Comparison of ENCODE assay signal across 20 cellular contexts in genomic region chr15:45535486-45536042, GRCh38. TPM values are rescaled to one million over a fixed set of nuclear protein-coding genes. Genes with fewer than 3 reads are reported as not detected.
DNase-seq lines count a peak whose midpoint lies in the region; ATAC-seq and TF ChIP-seq lines count a peak whose summit lies in the region.
"Had no signal": no experiment of that assay in that cellular context is flagged by ENCODE, and none has a peak within 500 bp of the region (broad histone marks: within the 10 kb centered on the region; RNA-seq: fewer than 3 reads in every experiment).

No MANE protein-coding gene starts in this region.

- peaks cover 17% of the 10 kb centered on the region for H3K4me1 Mint-ChIP-seq in Calu3 (ENCODE audit: low read depth, unreplicated experiment)
- peaks cover 34% of the 10 kb centered on the region for H3K4me1 Mint-ChIP-seq in endodermal cell
- H3K4me1 Mint-ChIP-seq in neural progenitor cell: peaks cover 11% of the 10 kb centered on the region

- H3K36me3 ChIP-seq in endodermal cell (ENCODE audit: control insufficient read depth, insufficient read depth, low read length) (no peaks in the 10 kb centered on the region), mucosa of descending colon (ENCODE audit: low read depth) (no peaks in the 10 kb centered on the region), neural progenitor cell (no peaks in the 10 kb centered on the region)
- H3K36me3 ChIP-seq: BE2C had no signal

- 90 to 100% methylated on average over 1 to 2 of the region's 2 CpGs for WGBS in endodermal cell (ENCODE audit: insufficient coverage in 1 of 2, insufficient read length in 1 of 2), 2 experiments

- H3K36me3 Mint-ChIP-seq in Calu3 (ENCODE audit: insufficient read depth, unreplicated experiment) (no peaks in the 10 kb centered on the region), endodermal cell (ENCODE audit: low read depth) (no peaks in the 10 kb centered on the region), neural progenitor cell (no peaks in the 10 kb centered on the region)
- H3K36me3 Mint-ChIP-seq: CD4-positive, CD25-positive, alpha-beta regulatory T cell had no signal

- H3K4me1 ChIP-seq in endodermal cell (ENCODE audit: control insufficient read depth, insufficient read depth, low read length): peaks cover 11% of the 10 kb centered on the region
- H3K4me1 ChIP-seq in mucosa of descending colon (ENCODE audit: low read depth): no peaks in the 10 kb centered on the region
- peaks cover 11% of the 10 kb centered on the region for H3K4me1 ChIP-seq in neural progenitor cell
- H3K4me1 ChIP-seq: BE2C had no signal

- no peaks in the 10 kb centered on the region for H3K79me2 ChIP-seq in neural progenitor cell (ENCODE audit: low read depth)

- no peaks in the 10 kb centered on the region for H4K20me1 ChIP-seq in neural progenitor cell (ENCODE audit: low read depth)

- H3K4me2 ChIP-seq in neural progenitor cell: no peak overlapping the region

- TF ChIP-seq CTCF in Calu3 (IDR thresholded peaks at IDR 0.05; ENCODE audit: unreplicated experiment) (no peak), endodermal cell (conservative IDR thresholded peaks at IDR 0.05) (no peak), mucosa of descending colon (IDR thresholded peaks at IDR 0.05) (no peak), neural progenitor cell (IDR thresholded peaks at IDR 0.05) (no peak)

- intact Hi-C loops in Calu3 (cut with micrococcal nuclease; ENCODE audit: unreplicated experiment) (loop anchor here (5.0 kb wide), 1 partner anchor 52 kb away; the partner anchor contains the start of gene BLOC1S6), mucosa of descending colon (cut with DNase I, micrococcal nuclease) (no loop called here)

- H3K9me3 ChIP-seq in endodermal cell (ENCODE audit: control insufficient read depth, low read length) (no peaks in the 10 kb centered on the region), mucosa of descending colon (no peaks in the 10 kb centered on the region), neural progenitor cell (ENCODE audit: low read depth) (no peaks in the 10 kb centered on the region)
- H3K9me3 ChIP-seq: BE2C had no signal

- H2AFZ ChIP-seq in neural progenitor cell (replicated peaks): no peak overlapping the region

- BruUV-seq in Calu3 (replicated peaks; lab: Mats Ljungman, UMichigan): no TSS peak

- no peak overlapping the region for H3K27ac Mint-ChIP-seq in Calu3 (ENCODE audit: unreplicated experiment)
- peak overlapping the region; percentile 86 for H3K27ac Mint-ChIP-seq in endodermal cell
- no peak overlapping the region for H3K27ac Mint-ChIP-seq in neural progenitor cell
- H3K27ac Mint-ChIP-seq: CD4-positive, CD25-positive, alpha-beta regulatory T cell had no signal

- H3K9me3 Mint-ChIP-seq in Calu3 (ENCODE audit: low read depth, unreplicated experiment) (no peaks in the 10 kb centered on the region), endodermal cell (no peaks in the 10 kb centered on the region), neural progenitor cell (no peaks in the 10 kb centered on the region)

- CTCF ChIA-PET in Calu3 (lab: Charles Lee): interaction anchor here (1.1 kb wide), 1 partner anchor 13 kb away, joined by 5 read pairs; no protein-coding TSS in a partner anchor

- no peak overlapping the region for H3K4me3 Mint-ChIP-seq in Calu3 (ENCODE audit: low read depth, unreplicated experiment)
- peak overlapping the region; percentile 4 for H3K4me3 Mint-ChIP-seq in endodermal cell
- no peak overlapping the region for H3K4me3 Mint-ChIP-seq in neural progenitor cell
- H3K4me3 Mint-ChIP-seq: CD4-positive, CD25-positive, alpha-beta regulatory T cell had no signal

- H3K27me3 Mint-ChIP-seq in Calu3 (ENCODE audit: unreplicated experiment): no peaks in the 10 kb centered on the region
- H3K27me3 Mint-ChIP-seq in endodermal cell (ENCODE audit: insufficient read depth): peaks cover 14% of the 10 kb centered on the region
- H3K27me3 Mint-ChIP-seq in neural progenitor cell (ENCODE audit: insufficient read depth, low read depth): peaks cover 2% of the 10 kb centered on the region

- H3F3A ChIP-seq in neural progenitor cell (ENCODE audit: low read depth): no peaks in the 10 kb centered on the region

- peak; percentile 4 for DNase-seq in Calu3
- DNase-seq in NCI-H1048 (lab: John Stamatoyannopoulos, UW): peak; percentile 28
- peak; percentile 57 for DNase-seq in endodermal cell
- DNase-seq in mucosa of descending colon: no peak
- no peak for DNase-seq in stimulated activated CD4-positive, alpha-beta T cell treated with anti-CD3 and anti-CD28 coated beads, Interleukin-1b, Interleukin-23, amount 100 ng/mL, for 48 hours
- DNase-seq in neural progenitor cell (ENCODE audit: low spot score): no peak
- DNase-seq in NCI-H1436 (lab: John Stamatoyannopoulos, UW): no peak
- no peak for DNase-seq in HUDEP-2 (lab: John Stamatoyannopoulos, UW; ENCODE audit: unreplicated experiment in 76 of 76)
- DNase-seq: BE2C; CD4-positive, CD25-positive, alpha-beta regulatory T cell; COR-L47; NCI-H1105; NCI-H1694 treated with DMSO at 0.1 percent for 48 hours; NCI-H2107; NCI-H226; NCI-H524; NK-92 treated with Interleukin-12 subunit alpha and Interleukin-12 subunit beta, amount 100 ng/mL, for 24 hours; Right ventricle myocardium superior had no signal

- no peaks in the 10 kb centered on the region for H3K27me3 ChIP-seq in endodermal cell (ENCODE audit: control insufficient read depth, insufficient read depth, low read length, poor library complexity, severe bottlenecking)
- peaks cover 20% of the 10 kb centered on the region for H3K27me3 ChIP-seq in neural progenitor cell

- H3K4me3 ChIP-seq in endodermal cell (ENCODE audit: low read length) (peak overlapping the region; percentile 14), mucosa of descending colon (no peak overlapping the region), neural progenitor cell (no peak overlapping the region)
- H3K4me3 ChIP-seq: GM12878, K562 had no signal

- ATAC-seq in mucosa of descending colon: peak; percentile 36
- ATAC-seq: GM12878, K562 had no signal

- H3K9ac ChIP-seq in endodermal cell (ENCODE audit: extremely low read depth, low read length, poor library complexity, severe bottlenecking) (peak overlapping the region; percentile 36), neural progenitor cell (no peak overlapping the region)

- no peak overlapping the region for H3K27ac ChIP-seq in endodermal cell (ENCODE audit: low read depth, low read length)
- H3K27ac ChIP-seq in neural progenitor cell: no peak overlapping the region

RNA-seq across cellular contexts. Expression of gene SLC30A4, which starts 13.0 kb away (rescaled TPM):
- total RNA-seq in Calu3 (2022): 2.0 and 2.3 TPM in 2 replicates
- total RNA-seq in endodermal cell: 1 to 10 TPM in 1 of 2 donors, under 1 TPM in 1; 0.53 to 1.2 TPM
- 0.78 TPM for polyA plus RNA-seq in endodermal cell (2013, experiment 1 of 2)
- polyA plus RNA-seq in endodermal cell (2013, experiment 2 of 2): 0.91 TPM
- 10 to 100 TPM; 10.4 to 17.2 (median 16.6) TPM for total RNA-seq in mucosa of descending colon
- 0.02 and 0.19 TPM in 2 replicates for total RNA-seq in neural progenitor cell (ENCODE audit: low replicate concordance)

RNA-seq across cellular contexts. Expression of gene BLOC1S6, which starts 51.6 kb away (rescaled TPM):
- total RNA-seq in Calu3 (2022) (27.7 and 35.0 TPM in 2 replicates), endodermal cell (10 to 100 TPM; 43.3 to 46.8 TPM), mucosa of descending colon (10 to 100 TPM; 21.3 to 39.6 (median 30.0) TPM), neural progenitor cell (ENCODE audit: low replicate concordance) (46.6 and 64.6 TPM in 2 replicates)
- polyA plus RNA-seq in endodermal cell (2013, experiment 1 of 2): 48.4 TPM
- 46.7 TPM for polyA plus RNA-seq in endodermal cell (2013, experiment 2 of 2)

Comparison
In these comparisons a context has a peak if more than half of its experiments do, and no peak if none do; other contexts are left out.
1. DNase-seq: peak in Calu3 (single experiment), NCI-H1048 (single experiment) and endodermal cell (single experiment); none in mucosa of descending colon (0 of 3), stimulated activated CD4-positive, alpha-beta T cell treated with anti-CD3 and anti-CD28 coated beads, Interleukin-1b, Interleukin-23, amount 100 ng/mL, for 48 hours (single experiment), neural progenitor cell (single experiment), NCI-H1436 (single experiment) and HUDEP-2 (0 of 76).